Comparison of ENCODE assay signal across 1 cellular context in genomic region chrX:38018734-38019410, GRCh38.
TF ChIP-seq lines count a peak whose summit lies in the region.

No MANE protein-coding gene starts in this region.

TF ChIP-seq in IMR-90, 13 proteins besides CTCF, POLR2A, EP300 and RAD21 (continued from another document):
- TF ChIP-seq ELK1 (IDR thresholded peaks at IDR 0.05; ENCODE audit: borderline replicate concordance, low read depth, low read length) (no peak), RFX5 (IDR thresholded peaks at IDR 0.05; ENCODE audit: low read depth, low read length) (no peak), BHLHE40 (IDR thresholded peaks at IDR 0.05; ENCODE audit: low read depth, low read length) (no peak), MAZ (IDR thresholded peaks at IDR 0.05; ENCODE audit: borderline replicate concordance, low read depth, low read length) (no peak), MAFK (IDR thresholded peaks at IDR 0.05; ENCODE audit: low read depth, low read length) (no peak)
